1 cellular context compared by ENCODE assay signal in genomic region chr13:41311607-41312500, GRCh38.
TF ChIP-seq lines count a peak whose summit lies in the region.

No MANE protein-coding gene starts in this region.

TF ChIP-seq in HepG2, 621 proteins besides CTCF, POLR2A, EP300 and RAD21 (continued from another document and continues in another):
- TF ChIP-seq ZNF142 (CRISPR knock-in tag; IDR thresholded peaks at IDR 0.05): no peak
- 0 out of 2 replicates have a peak, but pooled peaks have one; percentile 59 for TF ChIP-seq HOXA9 (CRISPR knock-in tag; IDR thresholded peaks at IDR 0.05; ENCODE audit: borderline replicate concordance)
- TF ChIP-seq POGK (CRISPR knock-in tag; conservative IDR thresholded peaks at IDR 0.05): no peak
- no peak for TF ChIP-seq PREB (CRISPR knock-in tag; IDR thresholded peaks at IDR 0.05)
- 0 out of 2 replicates have a peak, but pooled peaks have one; percentile 13 for TF ChIP-seq ZNF567 (CRISPR knock-in tag; IDR thresholded peaks at IDR 0.05; ENCODE audit: borderline replicate concordance)
- no peak for TF ChIP-seq FOXK1 (CRISPR knock-in tag; IDR thresholded peaks at IDR 0.05; ENCODE audit: borderline replicate concordance, low read depth)
- TF ChIP-seq GLMP (CRISPR knock-in tag; IDR thresholded peaks at IDR 0.05; ENCODE audit: borderline replicate concordance): no peak
- no peak for TF ChIP-seq RBM22 (optimal IDR thresholded peaks at IDR 0.05; ENCODE audit: low read length)
- TF ChIP-seq RBM39 (IDR thresholded peaks at IDR 0.05; ENCODE audit: low read depth, low read length, poor library complexity, severe bottlenecking): no peak
- peak; percentile 83 for TF ChIP-seq UBTF (CRISPR knock-in tag; IDR thresholded peaks at IDR 0.05)
- TF ChIP-seq KDM6A (CRISPR knock-in tag; IDR thresholded peaks at IDR 0.05; ENCODE audit: low read depth): no peak
- TF ChIP-seq HMGXB4 (CRISPR knock-in tag; IDR thresholded peaks at IDR 0.05; ENCODE audit: borderline replicate concordance in 1 of 2, low read depth in 1 of 2): peak; percentile 16 to 55; a peak in 3 of 4 replicates
- TF ChIP-seq MAFG (CRISPR knock-in tag; IDR thresholded peaks at IDR 0.05): 0 out of 2 replicates have a peak, but pooled peaks have one; percentile 29
- no peak for TF ChIP-seq MAZ (IDR thresholded peaks at IDR 0.05; ENCODE audit: borderline replicate concordance, low read depth, low read length)
- peak; percentile 40; the same call in 1 of the 2 replicates for TF ChIP-seq MAZ (CRISPR knock-in tag; IDR thresholded peaks at IDR 0.05; ENCODE audit: low read depth)
- no peak for TF ChIP-seq CBX1 (IDR thresholded peaks at IDR 0.05; ENCODE audit: low read depth)
- TF ChIP-seq SIN3A (IDR thresholded peaks at IDR 0.05; ENCODE audit: borderline replicate concordance, low read depth, low read length): no peak
- peak; percentile 30; the same call in 1 of the 2 replicates for TF ChIP-seq TBX2 (CRISPR knock-in tag; IDR thresholded peaks at IDR 0.05; ENCODE audit: borderline replicate concordance)
- TF ChIP-seq KMT2A (CRISPR knock-in tag; IDR thresholded peaks at IDR 0.05): peak; percentile 16
- peak; percentile 62; the same call in 1 of the 2 replicates for TF ChIP-seq ZNF687 (CRISPR knock-in tag; IDR thresholded peaks at IDR 0.05)
- TF ChIP-seq SAFB2 (CRISPR knock-in tag; IDR thresholded peaks at IDR 0.05; ENCODE audit: borderline replicate concordance, low read depth): no peak
- 0 out of 2 replicates have a peak, but pooled peaks have one; percentile 20 for TF ChIP-seq ZNF773 (CRISPR knock-in tag; IDR thresholded peaks at IDR 0.05; ENCODE audit: borderline replicate concordance)
- peak; percentile 57; the same call in 1 of the 2 replicates for TF ChIP-seq ZGPAT (CRISPR knock-in tag; IDR thresholded peaks at IDR 0.05)
- 0 out of 2 replicates have a peak, but pooled peaks have one; percentile 20 for TF ChIP-seq HMG20B (CRISPR knock-in tag; conservative IDR thresholded peaks at IDR 0.05)
- no peak for TF ChIP-seq HES4 (CRISPR knock-in tag; IDR thresholded peaks at IDR 0.05; ENCODE audit: borderline replicate concordance)
- no peak for TF ChIP-seq NFE2 (CRISPR knock-in tag; IDR thresholded peaks at IDR 0.05)
- peak; percentile 75 for TF ChIP-seq ZNF770 (CRISPR knock-in tag; IDR thresholded peaks at IDR 0.05)
- TF ChIP-seq ZFX (CRISPR knock-in tag; IDR thresholded peaks at IDR 0.05; ENCODE audit: low read depth): peak; percentile 53
- no peak for TF ChIP-seq SIN3B (IDR thresholded peaks at IDR 0.05; ENCODE audit: low read length)
- TF ChIP-seq PHF8 (CRISPR knock-in tag; IDR thresholded peaks at IDR 0.05): peak; percentile 51
- peak; percentile 87 for TF ChIP-seq ASH2L (IDR thresholded peaks at IDR 0.05; ENCODE audit: insufficient read length, low read depth, low read length)
